ENCODE assay signal across 12 cellular contexts in the genomic region with DNA sequence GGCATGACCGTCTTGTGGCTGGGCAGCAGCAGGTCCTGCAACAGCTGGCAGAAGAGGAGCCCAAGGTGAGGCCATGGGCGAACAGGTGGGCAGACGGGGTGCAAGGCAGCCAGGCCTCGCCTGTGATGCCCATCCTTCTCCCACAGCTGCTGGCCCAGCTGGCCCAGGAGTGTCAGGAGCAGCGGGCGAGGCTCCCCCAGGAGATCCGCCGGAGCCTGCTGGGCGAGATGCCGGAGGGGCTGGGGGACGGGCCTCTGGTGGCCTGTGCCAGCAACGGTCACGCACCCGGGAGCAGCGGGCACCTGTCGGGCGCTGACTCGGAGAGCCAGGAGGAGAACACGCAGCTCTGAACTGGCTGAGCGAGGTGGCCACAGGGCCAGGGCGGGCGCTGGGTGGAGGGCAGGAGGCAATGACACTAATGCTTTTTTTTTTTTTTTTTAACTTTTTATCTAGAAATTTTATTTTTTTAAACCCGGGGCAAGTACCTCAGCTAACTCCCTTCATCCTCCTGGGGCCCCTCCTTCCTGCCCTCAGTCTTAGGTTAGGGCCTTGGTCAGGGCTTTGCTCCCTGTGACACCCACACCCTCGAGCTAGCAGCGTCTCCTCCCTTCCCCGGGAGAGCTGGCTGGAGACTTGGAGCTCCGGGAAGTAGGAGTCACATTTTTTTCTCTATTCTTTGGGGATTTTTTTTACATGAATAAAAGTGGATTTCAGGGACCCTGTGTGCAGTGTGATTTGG. TPM values are rescaled to one million over a fixed set of nuclear protein-coding genes. Genes with fewer than 3 reads are reported as not detected.
DNase-seq lines count a peak whose midpoint lies in the region; ATAC-seq and TF ChIP-seq lines count a peak whose summit lies in the region.
"Had no signal": no experiment of that assay in that cellular context is flagged by ENCODE, and none has a peak within 500 bp of the region (broad histone marks: within the 10 kb centered on the region; RNA-seq: fewer than 3 reads in every experiment).

No MANE protein-coding gene starts in this region.

- H3K4me3 Mint-ChIP-seq in H9: peak overlapping the region in 1 of 2 experiments; percentile 64; a peak in 2 of 5 replicates
- no peak overlapping the region; the same call in 2 of the 3 replicates for H3K4me3 Mint-ChIP-seq in GM23338

- H2BK15ac ChIP-seq in H9 (ENCODE audit: low read depth, low read length): no peak overlapping the region

- no CpG with 5 or more reads among the region's 27 CpGs for WGBS in H9 (ENCODE audit: extremely low coverage, insufficient read length, low lambda C conversion rate)
- WGBS in gastroesophageal sphincter (ENCODE audit: low coverage in 1 of 2), 2 donors: 70 to 74% methylated on average over 7 to 12 of the region's 27 CpGs

- ATAC-seq in gastroesophageal sphincter (no peak), gastrocnemius medialis (no peak), GM23338 (no peak), HG03196 (IDR thresholded peaks at IDR 0.05; ENCODE audit: unreplicated experiment) (no peak)

- no peak overlapping the region for H3T11ph ChIP-seq in H9 (ENCODE audit: low read length)

- H3K27me3 ChIP-seq in H9 (ENCODE audit: insufficient read depth, low read length): no peaks in the 10 kb centered on the region
- no peaks in the 10 kb centered on the region for H3K27me3 ChIP-seq in gastroesophageal sphincter
- H3K27me3 ChIP-seq in gastrocnemius medialis: no peaks in the 10 kb centered on the region
- H3K27me3 ChIP-seq in GM23338 (ENCODE audit: insufficient read depth): no peaks in the 10 kb centered on the region

- no peaks in the 10 kb centered on the region for H3K9me3 ChIP-seq in H9 (ENCODE audit: control insufficient read depth, low read depth, low read length)
- H3K9me3 ChIP-seq in gastroesophageal sphincter: no peaks in the 10 kb centered on the region
- H3K9me3 ChIP-seq in gastrocnemius medialis: no peaks in the 10 kb centered on the region

- no peak overlapping the region for H2BK120ac ChIP-seq in H9 (ENCODE audit: low read depth, low read length, poor library complexity, severe bottlenecking)

- H4K5ac ChIP-seq in H9 (ENCODE audit: insufficient read length, low read depth, low read length): no peak overlapping the region

- H2BK5ac ChIP-seq in H9 (ENCODE audit: insufficient read length, low read length): no peak overlapping the region

- H3K4me3 ChIP-seq in gastroesophageal sphincter (no peak overlapping the region), gastrocnemius medialis (no peak overlapping the region), GM23338 (no peak overlapping the region)

- no peak overlapping the region for H3K4me2 ChIP-seq in H9 (ENCODE audit: insufficient read depth, insufficient read length, low read length)
- H3K4me2 ChIP-seq in GM23338: no peak overlapping the region

- peaks cover 16 to 26% of the 10 kb centered on the region in 2 experiments for H3K4me1 Mint-ChIP-seq in H9
- peaks cover 25% of the 10 kb centered on the region for H3K4me1 Mint-ChIP-seq in GM23338

- no peak overlapping the region for H3K14ac ChIP-seq in H9 (ENCODE audit: insufficient read depth, low read length)

- no peak for TF ChIP-seq CTCF in H9 (conservative IDR thresholded peaks at IDR 0.05)
- no peak for TF ChIP-seq CTCF in RWPE1 (conservative IDR thresholded peaks at IDR 0.05; ENCODE audit: low read depth)
- no peak for TF ChIP-seq CTCF in gastroesophageal sphincter (IDR thresholded peaks at IDR 0.05)
- no peak for TF ChIP-seq CTCF in gastrocnemius medialis (IDR thresholded peaks at IDR 0.05 in 4 of 5, conservative IDR thresholded peaks at IDR 0.05 in 1 of 5)
- TF ChIP-seq CTCF in GM23338 (conservative IDR thresholded peaks at IDR 0.05; ENCODE audit: low read depth in 2 of 2): no peak

- H2BK20ac ChIP-seq in H9 (ENCODE audit: low read depth, low read length, poor library complexity, severe bottlenecking): no peak overlapping the region

- in situ Hi-C loops in gastrocnemius medialis (cut with MboI; ENCODE audit: low sequenced_read_pairs in 4 of 4): no loop called here

- H3K36me3 Mint-ChIP-seq in H9 (ENCODE audit: insufficient read depth in 1 of 3, low read depth in 3 of 3) (peaks cover 21 to 53% (median 39%) of the 10 kb centered on the region in 3 experiments), GM23338 (ENCODE audit: low read depth) (peaks cover 45% of the 10 kb centered on the region)

- H3K79me2 ChIP-seq in H9 (ENCODE audit: insufficient read depth, low read length): no peaks in the 10 kb centered on the region
- H3K79me2 ChIP-seq in GM23338 (replicated peaks; ENCODE audit: insufficient read depth): no peaks in the 10 kb centered on the region

- no peak overlapping the region for H4K8ac ChIP-seq in H9 (replicated peaks; ENCODE audit: insufficient read length, low read depth, low read length)

- H4K20me1 ChIP-seq in H9 (ENCODE audit: control insufficient read depth, insufficient read depth, insufficient read length): no peaks in the 10 kb centered on the region
- no peaks in the 10 kb centered on the region for H4K20me1 ChIP-seq in GM23338 (replicated peaks; ENCODE audit: insufficient read depth)

- H3K27ac Mint-ChIP-seq in H9 (peak overlapping the region in 2 of 3 experiments; percentile 18 to 65; a peak in 1 of 7 replicates), GM23338 (no peak overlapping the region)

- H3K36me3 ChIP-seq in gastroesophageal sphincter: peaks cover 0 to 50% of the 10 kb centered on the region in 2 donors
- H3K36me3 ChIP-seq in gastrocnemius medialis: peaks cover 0 to 24% of the 10 kb centered on the region in 2 donors
- H3K36me3 ChIP-seq in GM23338 (ENCODE audit: insufficient read depth): no peaks in the 10 kb centered on the region; the same call in 1 of the 2 replicates

- CTCF ChIA-PET in RWPE1 (lab: Yijun Ruan, JAX): interaction anchor here (1.0 to 3.6 kb wide), 5 partner anchors 9 to 63 kb away, joined by 3 to 18 read pairs (median 5); a partner anchor contains a TSS

- no peaks in the 10 kb centered on the region for H3K9me3 Mint-ChIP-seq in H9
- peaks cover 3% of the 10 kb centered on the region; the same call in 2 of the 3 replicates for H3K9me3 Mint-ChIP-seq in GM23338

- peaks cover 30% of the 10 kb centered on the region for H3F3A ChIP-seq in GM23338 (replicated peaks; ENCODE audit: low read depth)

- H3K79me1 ChIP-seq in H9 (ENCODE audit: insufficient read depth, low read depth, low read length, poor library complexity, severe bottlenecking): no peaks in the 10 kb centered on the region

- no peak overlapping the region for H3K4ac ChIP-seq in H9 (ENCODE audit: low read depth, low read length)

- no peak overlapping the region for H2AK5ac ChIP-seq in H9 (ENCODE audit: insufficient read length, low read length)

- H3K27me3 Mint-ChIP-seq in H9 (ENCODE audit: low read depth) (no peaks in the 10 kb centered on the region; the same call in 1 of the 2 replicates), GM23338 (ENCODE audit: insufficient read depth, low read depth, poor library complexity) (peaks cover 24% of the 10 kb centered on the region)

- TF ChIP-seq POLR2A in gastroesophageal sphincter (IDR thresholded peaks at IDR 0.05) (no peak), gastrocnemius medialis (IDR thresholded peaks at IDR 0.05) (no peak)

- H3K18ac ChIP-seq in H9 (ENCODE audit: insufficient read length, low read depth, low read length): no peak overlapping the region

- H3K56ac ChIP-seq in H9 (ENCODE audit: insufficient read length, low read depth, low read length): no peak overlapping the region

- H3K23me2 ChIP-seq in H9 (ENCODE audit: insufficient read length, low read depth, low read length, poor library complexity, severe bottlenecking): peaks cover 15% of the 10 kb centered on the region

- no peak overlapping the region for H4K91ac ChIP-seq in H9 (ENCODE audit: insufficient read length, low read depth, low read length)

- no peak for TF ChIP-seq EP300 in gastroesophageal sphincter (IDR thresholded peaks at IDR 0.05)

- H2AFZ ChIP-seq in H9 (ENCODE audit: low read length) (no peak overlapping the region), GM23338 (no peak overlapping the region)

- intact Hi-C loops in gastrocnemius medialis (cut with DNase I; ENCODE audit: low total_unique reads): no loop called here

- POLR2A ChIA-PET in RWPE1 (lab: Yijun Ruan, JAX; ENCODE audit: low non-redundant PET): interaction anchor here (0.7 to 1.6 kb wide), 3 partner anchors 10 to 23 kb away, joined by 4 to 7 read pairs (median 6); no protein-coding TSS in a partner anchor

- H2BK12ac ChIP-seq in H9 (ENCODE audit: insufficient read length, low read depth, low read length): no peak overlapping the region

- no peak overlapping the region for H3K23ac ChIP-seq in H9 (ENCODE audit: insufficient read length, low read depth, low read length)

- H3K9ac ChIP-seq in H9 (ENCODE audit: extremely low read depth, insufficient read length, low read length): no peak overlapping the region

- no peak overlapping the region for H3K27ac ChIP-seq in H9 (ENCODE audit: insufficient read length, low read depth, low read length)
- H3K27ac ChIP-seq in RWPE1: peak overlapping the region; percentile 99
- H3K27ac ChIP-seq in gastroesophageal sphincter: peak overlapping the region in 3 of 4 donors; percentile 91 to 97 (median 93)
- H3K27ac ChIP-seq in gastrocnemius medialis: peak overlapping the region; percentile 94 to 99 (median 98)
- H3K27ac ChIP-seq in GM23338 (ENCODE audit: low read depth): no peak overlapping the region

- H3K4me1 ChIP-seq in H9 (ENCODE audit: insufficient read depth, low read length) (no peaks in the 10 kb centered on the region), gastroesophageal sphincter (peaks cover 0 to 33% (median 19%) of the 10 kb centered on the region in 3 donors), gastrocnemius medialis (peaks cover 21 to 22% of the 10 kb centered on the region in 2 donors), GM23338 (ENCODE audit: insufficient read depth) (peaks cover 11% of the 10 kb centered on the region; the same call in 1 of the 2 replicates)

- no peaks in the 10 kb centered on the region for H3K9me2 ChIP-seq in GM23338 (ENCODE audit: insufficient read depth)

- DNase-seq in H9 (no peak), RWPE1 (ENCODE audit: low spot score) (no peak), gastrocnemius medialis (no peak), GM23338 (ENCODE audit: low spot score) (no peak), SKM-1 treated with dmso at 0.1 percent for 144 hours (lab: John Stamatoyannopoulos, UW; ENCODE audit: unreplicated experiment) (no peak), ecto neural progenitor cell (ENCODE audit: low spot score) (no peak)
- DNase-seq: effector CD8-positive, alpha-beta T cell had no signal

RNA-seq across cellular contexts. Expression of a gene that starts 16.0 kb away (rescaled TPM):
- total RNA-seq in H9 (2021): 79.3 and 80.2 TPM in 2 replicates
- 10 to 100 TPM; 16.2 to 33.2 (median 25.1) TPM for total RNA-seq in gastroesophageal sphincter
- total RNA-seq in gastrocnemius medialis: 1 to 10 TPM; 4.7 to 9.7 (median 6.2) TPM
- total RNA-seq in GM23338 (2014; rRNA removed; shearing (Covaris generic)): 89.8 and 103 TPM in 2 replicates
- polyA plus RNA-seq in GM23338 (2016; fragmentation: Nextera tagmentation; extraction: Ambion mirVana): 28.1 and 30.9 TPM in 2 replicates

RNA-seq across cellular contexts. Expression of a gene that starts 17.1 kb away (rescaled TPM):
- total RNA-seq in H9 (2021) (23.3 and 25.0 TPM in 2 replicates), gastroesophageal sphincter (100 to 1,000 TPM in 3 of 4 donors, 10 to 100 TPM in 1; 97.1 to 156 (median 135) TPM), gastrocnemius medialis (10 to 100 TPM; 27.8 to 88.0 (median 76.3) TPM)
- total RNA-seq in GM23338 (2014; rRNA removed; shearing (Covaris generic)): 45.8 and 46.4 TPM in 2 replicates
- 45.5 and 46.3 TPM in 2 replicates for polyA plus RNA-seq in GM23338 (2016; fragmentation: Nextera tagmentation; extraction: Ambion mirVana)

RNA-seq across cellular contexts. Expression of a gene that starts 18.3 kb away (rescaled TPM):
- total RNA-seq in H9 (2021) (39.6 and 49.7 TPM in 2 replicates), gastroesophageal sphincter (10 to 100 TPM; 14.0 to 37.1 (median 27.6) TPM), gastrocnemius medialis (10 to 100 TPM; 13.8 to 28.9 (median 20.4) TPM)
- total RNA-seq in GM23338 (2014; rRNA removed; shearing (Covaris generic)): 32.5 and 35.6 TPM in 2 replicates
- 16.3 and 17.7 TPM in 2 replicates for polyA plus RNA-seq in GM23338 (2016; fragmentation: Nextera tagmentation; extraction: Ambion mirVana)

RNA-seq across cellular contexts. Expression of a gene that starts 20.6 kb away (rescaled TPM):
- total RNA-seq in H9 (2021) (358 and 363 TPM in 2 replicates), gastroesophageal sphincter (100 to 1,000 TPM in 1 of 4 donors, 10 to 100 TPM in 3; 37.2 to 123 (median 70.9) TPM), gastrocnemius medialis (100 to 1,000 TPM; 144 to 444 (median 237) TPM)
- total RNA-seq in GM23338 (2014; rRNA removed; shearing (Covaris generic)): 283 and 315 TPM in 2 replicates
- polyA plus RNA-seq in GM23338 (2016; fragmentation: Nextera tagmentation; extraction: Ambion mirVana): 250 and 418 TPM in 2 replicates

RNA-seq across cellular contexts. Expression of a gene that starts 23.7 kb away (rescaled TPM):
- 0.28 and 0.31 TPM in 2 replicates for total RNA-seq in H9 (2021)
- under 1 TPM in 1 of 4 donors, not detected in 3; 0.31 TPM for total RNA-seq in gastroesophageal sphincter
- not detected for total RNA-seq in gastrocnemius medialis
- total RNA-seq in GM23338 (2014; rRNA removed; shearing (Covaris generic)): 1.0 TPM in 1 of 2 replicates, not detected in the other
- polyA plus RNA-seq in GM23338 (2016; fragmentation: Nextera tagmentation; extraction: Ambion mirVana): not detected in 2 replicates
- total RNA-seq: activated CD8-positive, alpha-beta memory T cell treated with anti-CD3 and anti-CD28 coated beads for 36 hours; HT1080; mesenteric fat pad had no signal

Comparison
In these comparisons a context has a peak if more than half of its experiments do, and no peak if none do; other contexts are left out.
1. H3K27ac ChIP-seq: peak in RWPE1 (single experiment), gastroesophageal sphincter (3 of 4) and gastrocnemius medialis (4 of 4); none in H9 (single experiment) and GM23338 (single experiment).